2 cellular contexts compared by ENCODE assay signal in genomic region chr17:3984719-3985444, GRCh38.
TF ChIP-seq lines count a peak whose summit lies in the region.

No MANE protein-coding gene starts in this region.

TF ChIP-seq in K562, 482 proteins besides CTCF, POLR2A, EP300 and RAD21:
- TF ChIP-seq ZNF263 (CRISPR knock-in tag; IDR thresholded peaks at IDR 0.05; ENCODE audit: borderline replicate concordance) (peak; percentile 71; the same call in 1 of the 2 replicates), HEY1 (CRISPR knock-in tag; IDR thresholded peaks at IDR 0.05; ENCODE audit: borderline replicate concordance) (no peak), ZNF696 (CRISPR knock-in tag; conservative IDR thresholded peaks at IDR 0.05) (no peak), MAX (CRISPR knock-in tag; IDR thresholded peaks at IDR 0.05) (peak; percentile 44), MAZ (CRISPR knock-in tag; conservative IDR thresholded peaks at IDR 0.05 in 1 of 2, IDR thresholded peaks at IDR 0.05 in 1 of 2) (no peak), ATF3 (IDR thresholded peaks at IDR 0.05) (peak; percentile 23; the same call in 1 of the 2 replicates), ATF3 (CRISPR knock-in tag; conservative IDR thresholded peaks at IDR 0.05) (no peak), CTBP1 (IDR thresholded peaks at IDR 0.05; ENCODE audit: borderline replicate concordance) (no peak)
TF ChIP-seq in K562: peak in this region for 3.

TF ChIP-seq in HepG2, 621 proteins besides CTCF, POLR2A, EP300 and RAD21:
- peak; percentile 63 for TF ChIP-seq MNT (IDR thresholded peaks at IDR 0.05)
- TF ChIP-seq SMAD3 (CRISPR knock-in tag; IDR thresholded peaks at IDR 0.05), result no peak
- TF ChIP-seq FOSL2 (CRISPR knock-in tag; IDR thresholded peaks at IDR 0.05), result 0 out of 2 replicates have a peak, but pooled peaks have one; percentile 27
- TF ChIP-seq NFAT5 (CRISPR knock-in tag; IDR thresholded peaks at IDR 0.05), result no peak
